In the genomic region with DNA sequence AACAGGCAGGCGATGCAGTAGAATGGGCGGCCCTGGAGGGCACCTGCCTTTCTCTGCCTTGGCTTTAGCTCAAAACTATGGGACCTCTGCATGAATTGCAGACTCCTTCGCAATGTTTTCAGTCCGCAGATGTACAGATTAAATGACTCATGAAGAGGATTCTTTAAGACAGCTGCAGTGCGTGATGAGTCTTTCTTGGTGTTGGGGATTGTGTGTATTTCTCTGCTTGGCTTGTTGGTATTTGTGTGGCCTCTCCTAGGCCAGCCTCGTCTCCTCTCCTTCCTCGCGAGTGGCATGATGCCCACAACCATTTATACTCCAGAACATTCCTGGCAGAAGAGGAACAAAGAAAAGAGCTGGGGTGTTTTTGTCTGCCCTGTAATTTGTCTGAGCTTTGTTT, we compare ENCODE assay signal across 23 cellular contexts.
"Had no signal": no experiment of that assay in that cellular context is flagged by ENCODE, and none has a peak within 500 bp of the region (broad histone marks: within the 10 kb centered on the region; RNA-seq: fewer than 3 reads in every experiment).

No MANE protein-coding gene starts in this region.

- H3K27ac Mint-ChIP-seq: dendritic cell treated with granulocyte-macrophage colony-stimulating factor and Interleukin-4, amounts not matched to agents 40 ng/mL and 50 ng/mL, for 4 days; immature natural killer cell; naive B cell; natural killer cell treated with Interleukin-12 subunit alpha and Interleukin-12 subunit beta and Interleukin-15 and Interleukin-18, amount 100 ng/mL, for 72 hours; progenitor cell of endocrine pancreas; stimulated activated effector memory CD8-positive, alpha-beta T cell treated with anti-CD3 and anti-CD28 coated beads, Interleukin-12 subunit alpha, Interleukin-12 subunit beta, amount 100 ng/mL, for 72 hours had no signal

- H3K27me3 ChIP-seq: neutrophil, right lobe of liver, tibial nerve, upper lobe of left lung, uterus had no signal

- H3K4me1 ChIP-seq: esophagus muscularis mucosa, lower lobe of right lung, parathyroid adenoma, right lobe of liver, tibial nerve, upper lobe of left lung, uterus had no signal

- H3K36me3 ChIP-seq: esophagus muscularis mucosa, lower lobe of right lung, neutrophil, right lobe of liver, thoracic aorta, tibial nerve, upper lobe of left lung, uterus had no signal

- H3K36me3 Mint-ChIP-seq: immature natural killer cell; naive B cell; natural killer cell treated with Interleukin-12 subunit alpha and Interleukin-12 subunit beta and Interleukin-15 and Interleukin-18, amount 100 ng/mL, for 72 hours; stimulated activated effector memory CD8-positive, alpha-beta T cell treated with anti-CD3 and anti-CD28 coated beads, Interleukin-12 subunit alpha, Interleukin-12 subunit beta, amount 100 ng/mL, for 72 hours had no signal

- H3K4me3 ChIP-seq: esophagus muscularis mucosa, lower lobe of right lung, right lobe of liver, thoracic aorta, tibial nerve, upper lobe of left lung, uterus had no signal

- H2AFZ ChIP-seq: parathyroid adenoma had no signal

- ATAC-seq: left ventricle myocardium superior; lower lobe of right lung; natural killer cell treated with Interleukin-12 subunit alpha and Interleukin-12 subunit beta and Interleukin-15 and Interleukin-18, amount 100 ng/mL, for 72 hours; right lobe of liver; stimulated activated effector memory CD8-positive, alpha-beta T cell treated with anti-CD3 and anti-CD28 coated beads, Interleukin-12 subunit alpha, Interleukin-12 subunit beta, amount 100 ng/mL, for 72 hours; stimulated activated naive CD8-positive, alpha-beta T cell treated with anti-CD3 and anti-CD28 coated beads, Interleukin-15, Interleukin-2, amounts not matched to agents 100 U/mL and 50 U/mL, for 24 hours had no signal

- H3K79me2 ChIP-seq: parathyroid adenoma had no signal

- DNase-seq: cerebellar nuclear complex; effector memory CD4-positive, alpha-beta T cell; immature natural killer cell; left ventricle myocardium superior; lower lobe of right lung; naive B cell; right lobe of liver; stimulated activated CD4-positive, alpha-beta T cell treated with anti-CD3 and anti-CD28 coated beads, Interleukin-2, amount 100 ng/mL, for 24 hours; stimulated activated CD4-positive, alpha-beta T cell treated with anti-CD3 and anti-CD28 coated beads, Interleukin-4, amount 100 ng/mL, for 24 hours; stimulated activated naive CD8-positive, alpha-beta T cell treated with anti-CD3 and anti-CD28 coated beads, Interleukin-15, Interleukin-2, amounts not matched to agents 100 U/mL and 50 U/mL, for 24 hours; substantia nigra; upper lobe of left lung; uterus had no signal

- H3K4me1 Mint-ChIP-seq: immature natural killer cell; neural crest cell; stimulated activated effector memory CD8-positive, alpha-beta T cell treated with anti-CD3 and anti-CD28 coated beads, Interleukin-12 subunit alpha, Interleukin-12 subunit beta, amount 100 ng/mL, for 72 hours had no signal

- H3K27ac ChIP-seq: esophagus muscularis mucosa, lower lobe of right lung, neutrophil, parathyroid adenoma, right lobe of liver, thoracic aorta, tibial nerve, upper lobe of left lung, uterus had no signal

- H3K4me3 Mint-ChIP-seq: dendritic cell treated with granulocyte-macrophage colony-stimulating factor and Interleukin-4, amounts not matched to agents 40 ng/mL and 50 ng/mL, for 4 days; immature natural killer cell; naive B cell; natural killer cell treated with Interleukin-12 subunit alpha and Interleukin-12 subunit beta and Interleukin-15 and Interleukin-18, amount 100 ng/mL, for 72 hours; neural crest cell; stimulated activated effector memory CD8-positive, alpha-beta T cell treated with anti-CD3 and anti-CD28 coated beads, Interleukin-12 subunit alpha, Interleukin-12 subunit beta, amount 100 ng/mL, for 72 hours had no signal

- H3K9me3 Mint-ChIP-seq: dendritic cell treated with granulocyte-macrophage colony-stimulating factor and Interleukin-4, amounts not matched to agents 40 ng/mL and 50 ng/mL, for 4 days; immature natural killer cell; natural killer cell treated with Interleukin-12 subunit alpha and Interleukin-12 subunit beta and Interleukin-15 and Interleukin-18, amount 100 ng/mL, for 72 hours; neural crest cell; stimulated activated effector memory CD8-positive, alpha-beta T cell treated with anti-CD3 and anti-CD28 coated beads, Interleukin-12 subunit alpha, Interleukin-12 subunit beta, amount 100 ng/mL, for 72 hours had no signal

- H3K27me3 Mint-ChIP-seq: progenitor cell of endocrine pancreas had no signal
